In genomic region chr7:135844903-135845302, GRCh38 we compare ENCODE assay signal across 26 cellular contexts.
"Had no signal": no experiment of that assay in that cellular context is flagged by ENCODE, and none has a peak within 500 bp of the region (broad histone marks: within the 10 kb centered on the region; RNA-seq: fewer than 3 reads in every experiment).

No MANE protein-coding gene starts in this region.

- H3K4me3 ChIP-seq: Peyer's patch, SJSA1 had no signal

- H3K9me2 ChIP-seq: SK-N-SH had no signal

- H3K36me3 ChIP-seq: Peyer's patch, SJSA1 had no signal

- H3K4me2 ChIP-seq: SK-N-SH had no signal

- ATAC-seq: PC-3 had no signal

- H3K4me1 ChIP-seq: Peyer's patch, SJSA1 had no signal

- H3K27ac ChIP-seq: Peyer's patch, SJSA1 had no signal

- DNase-seq: Karpas-422, KBM-7, MM.1S, MV-4-11, NCI-H1092, NCI-H1105, NCI-H1436 treated with DMSO at 0.1 percent for 48 hours, NCI-H1694 treated with DMSO at 0.1 percent for 48 hours, NCI-H187 treated with DMSO at 0.1 percent for 48 hours, NCI-H2029, NCI-H2081, NCI-H2171 treated with DMSO at 0.1 percent for 48 hours, NCI-H2227 treated with DMSO at 0.1 percent for 48 hours, NCI-H345, NCI-H446, NCI-H510A treated with DMSO at 0.1 percent for 48 hours, NCI-H524 treated with DMSO at 0.1 percent for 48 hours, NCI-H526 treated with DMSO at 0.1 percent for 48 hours, OCI-M1, PC-3, Peyer's patch, Right ventricle myocardium superior, RPMI8226, SHP77 treated with DMSO at 0.1 percent for 48 hours, SK-N-SH had no signal

- H3K27me3 ChIP-seq: Peyer's patch, SJSA1 had no signal

- H3K9me3 ChIP-seq: Peyer's patch, SJSA1, SK-N-SH had no signal

- H3K9ac ChIP-seq: SK-N-SH had no signal
